Comparison of ENCODE assay signal across 18 cellular contexts in the genomic region with DNA sequence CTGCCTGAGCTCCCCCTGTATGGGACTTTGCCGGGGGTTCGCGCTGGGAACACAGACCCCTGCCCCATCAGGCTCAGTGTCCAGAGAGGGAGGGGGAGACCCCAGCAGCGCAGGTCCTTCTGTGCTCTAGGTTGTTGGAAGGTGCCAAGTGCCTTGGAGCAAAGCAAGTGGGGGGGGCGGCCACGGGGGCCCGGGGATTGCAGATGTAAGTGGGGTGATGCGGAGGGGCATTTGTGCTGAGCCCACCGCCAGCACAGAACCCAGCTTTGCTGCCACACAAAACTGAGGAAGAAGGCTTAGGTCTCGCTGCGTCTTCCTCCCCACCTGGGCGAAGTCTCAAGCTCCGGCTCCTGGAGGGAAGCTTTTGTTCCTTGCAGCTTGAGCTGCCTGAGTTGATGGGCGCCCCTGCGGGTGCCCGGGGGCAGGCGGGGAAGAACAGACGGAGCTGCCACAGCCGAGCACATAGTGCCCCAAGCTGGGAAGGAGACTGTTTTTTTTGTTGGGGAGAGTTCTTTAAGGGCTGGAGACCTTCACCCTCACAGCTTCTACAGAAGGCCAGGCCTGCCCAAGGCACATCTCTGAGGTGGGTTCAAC. TPM values are rescaled to one million over a fixed set of nuclear protein-coding genes. Genes with fewer than 3 reads are reported as not detected.
"Had no signal": no experiment of that assay in that cellular context is flagged by ENCODE, and none has a peak within 500 bp of the region (broad histone marks: within the 10 kb centered on the region; RNA-seq: fewer than 3 reads in every experiment).

No MANE protein-coding gene starts in this region.

- H3K27me3 Mint-ChIP-seq: natural killer cell treated with Interleukin-12 subunit alpha and Interleukin-12 subunit beta and Interleukin-15 and Interleukin-18, amount 100 ng/mL, for 72 hours; stimulated activated naive CD8-positive, alpha-beta T cell treated with anti-CD3 and anti-CD28 coated beads, Interleukin-15, amount 100 ng/mL, for 72 hours had no signal

- ATAC-seq: stimulated activated naive CD8-positive, alpha-beta T cell treated with anti-CD3 and anti-CD28 coated beads, Interleukin-15, amount 100 ng/mL, for 72 hours had no signal

- H3K27me3 ChIP-seq: ascending aorta, gastroesophageal sphincter, right atrium auricular region, upper lobe of left lung had no signal

- H3K9me3 Mint-ChIP-seq: activated T-helper 1 cell treated with anti-CD3 and anti-CD28 coated beads, Interleukin-12 subunit alpha, Interleukin-12 subunit beta, Interleukin-2, Interleukin-4 antibody, amounts not matched to agents 30 ng/mL and 10 ng/mL and 1 ng/mL, durations not matched to agents 14 hours and 24 hours and 36 hours; natural killer cell treated with Interleukin-12 subunit alpha and Interleukin-12 subunit beta and Interleukin-15 and Interleukin-18, amount 100 ng/mL, for 72 hours had no signal

- H3K4me3 Mint-ChIP-seq: activated T-helper 1 cell treated with anti-CD3 and anti-CD28 coated beads, Interleukin-12 subunit alpha, Interleukin-12 subunit beta, Interleukin-2, Interleukin-4 antibody, amounts not matched to agents 30 ng/mL and 10 ng/mL and 1 ng/mL, durations not matched to agents 14 hours and 24 hours and 36 hours; natural killer cell treated with Interleukin-12 subunit alpha and Interleukin-12 subunit beta and Interleukin-15 and Interleukin-18, amount 100 ng/mL, for 72 hours; stimulated activated naive CD8-positive, alpha-beta T cell treated with anti-CD3 and anti-CD28 coated beads, Interleukin-15, amount 100 ng/mL, for 72 hours had no signal

- H3K27ac Mint-ChIP-seq: activated T-helper 1 cell treated with anti-CD3 and anti-CD28 coated beads, Interleukin-12 subunit alpha, Interleukin-12 subunit beta, Interleukin-2, Interleukin-4 antibody, amounts not matched to agents 30 ng/mL and 10 ng/mL and 1 ng/mL, durations not matched to agents 14 hours and 24 hours and 36 hours; natural killer cell treated with Interleukin-12 subunit alpha and Interleukin-12 subunit beta and Interleukin-15 and Interleukin-18, amount 100 ng/mL, for 72 hours; progenitor cell of endocrine pancreas; stimulated activated naive CD8-positive, alpha-beta T cell treated with anti-CD3 and anti-CD28 coated beads, Interleukin-15, amount 100 ng/mL, for 72 hours had no signal

- H3K36me3 ChIP-seq: ascending aorta, gastroesophageal sphincter, right atrium auricular region, upper lobe of left lung had no signal

- DNase-seq: activated naive CD4-positive, alpha-beta T cell; kidney glomerular epithelial cell; left ventricle myocardium superior; occipital lobe; small intestine; stimulated activated naive CD8-positive, alpha-beta T cell treated with anti-CD3 and anti-CD28 coated beads, Interleukin-15, amount 100 ng/mL, for 72 hours had no signal

- H3K9me3 ChIP-seq: ascending aorta, gastroesophageal sphincter, right atrium auricular region, upper lobe of left lung had no signal

- H3K27ac ChIP-seq: ascending aorta, gastroesophageal sphincter, right atrium auricular region had no signal

- H3K4me3 ChIP-seq: ascending aorta, gastroesophageal sphincter, right atrium auricular region, upper lobe of left lung had no signal

- H3K36me3 Mint-ChIP-seq: natural killer cell treated with Interleukin-12 subunit alpha and Interleukin-12 subunit beta and Interleukin-15 and Interleukin-18, amount 100 ng/mL, for 72 hours had no signal

RNA-seq across cellular contexts. Expression of gene NTN5, which starts 1.5 kb away (rescaled TPM):
- total RNA-seq: ascending aorta, bronchial epithelial cell, cerebellum, dermis blood vessel endothelial cell, left ventricle myocardium superior, occipital lobe, temporal lobe had no signal

RNA-seq across cellular contexts. Expression of gene FUT2, which starts 21.5 kb away (rescaled TPM):
- total RNA-seq: activated CD8-positive, alpha-beta memory T cell treated with anti-CD3 and anti-CD28 coated beads for 36 hours; activated T-helper 1 cell treated with anti-CD3 and anti-CD28 coated beads, Interleukin-12 subunit alpha, Interleukin-12 subunit beta, Interleukin-2, Interleukin-4 antibody, amounts not matched to agents 30 ng/mL and 10 ng/mL and 1 ng/mL, durations not matched to agents 14 hours and 24 hours and 36 hours; ascending aorta; dermis blood vessel endothelial cell; left ventricle myocardium superior; natural killer cell treated with Interleukin-12 subunit alpha and Interleukin-12 subunit beta and Interleukin-15 and Interleukin-18, amount 100 ng/mL, for 72 hours; occipital lobe; right atrium auricular region had no signal

RNA-seq across cellular contexts. Expression of gene CA11, which starts 28.3 kb away (rescaled TPM):
- total RNA-seq: ascending aorta had no signal
